Comparison of ENCODE assay signal across 18 cellular contexts in the genomic region with DNA sequence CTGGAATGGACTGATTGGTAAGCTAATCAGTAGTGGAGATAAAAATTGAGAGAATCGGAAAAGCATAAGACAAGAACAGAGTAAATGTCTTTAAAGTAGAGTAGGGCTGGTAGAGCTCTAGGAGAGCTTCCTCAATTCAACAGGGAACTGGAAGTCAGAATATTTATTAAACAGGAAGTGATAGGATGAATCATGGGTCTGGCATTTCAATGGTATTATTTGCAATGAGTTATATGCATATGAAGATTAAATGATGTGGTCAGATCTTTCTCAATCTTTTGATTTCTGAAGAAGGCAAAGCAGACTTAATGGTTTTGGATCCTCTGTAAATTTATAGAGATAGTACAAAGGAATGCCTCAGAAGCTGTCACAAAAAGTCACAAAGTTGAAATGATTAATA.
DNase-seq lines count a peak whose midpoint lies in the region; ATAC-seq, FAIRE-seq and TF ChIP-seq lines count a peak whose summit lies in the region.
"Had no signal": no experiment of that assay in that cellular context is flagged by ENCODE, and none has a peak within 500 bp of the region (broad histone marks: within the 10 kb centered on the region; RNA-seq: fewer than 3 reads in every experiment).

No MANE protein-coding gene starts in this region.

- H4K20me1 ChIP-seq in keratinocyte (ENCODE audit: control insufficient read depth, extremely low read depth, insufficient read depth, low read length), result no peaks in the 10 kb centered on the region

- H3K4me1 ChIP-seq in keratinocyte (ENCODE audit: control insufficient read depth, extremely low read depth, insufficient read depth, low read length) (peaks cover 3% of the 10 kb centered on the region), mucosa of descending colon (ENCODE audit: low read depth) (no peaks in the 10 kb centered on the region)
- H3K4me1 ChIP-seq: left lung, prostate gland, vagina had no signal

- DNase-seq in EH (ENCODE audit: low read depth) (peak; percentile 21), MV-4-11 (lab: John Stamatoyannopoulos, UW) (peak; percentile 90), amniotic epithelial cell (ENCODE audit: low read depth) (peak; percentile 82), keratinocyte (ENCODE audit: low read depth, low spot score) (no peak), mucosa of descending colon (no peak), D721Med (ENCODE audit: insufficient read length, low spot score) (no peak), DMS79 treated with DMSO at 0.1 percent for 48 hours (lab: John Stamatoyannopoulos, UW) (no peak)
- DNase-seq: activated CD4-positive, alpha-beta memory T cell treated with anti-CD3 and anti-CD28 coated beads for 36 hours; erythroblast; left lung; NCI-H510A treated with DMSO at 0.1 percent for 48 hours; RPMI8226; stomach; T1000 had no signal

- H3K27ac ChIP-seq in keratinocyte (ENCODE audit: control insufficient read depth, insufficient read depth, low read length), result no peak overlapping the region
- H3K27ac ChIP-seq: left lung, prostate gland, stomach, vagina had no signal

- H3K27me3 ChIP-seq in keratinocyte (ENCODE audit: control insufficient read depth, extremely low read depth, insufficient read depth, low read length), result no peaks in the 10 kb centered on the region
- H3K27me3 ChIP-seq: left lung, stomach, vagina had no signal

- H3K36me3 ChIP-seq in keratinocyte (ENCODE audit: control insufficient read depth in 2 of 2, extremely low read depth in 1 of 2, insufficient read depth in 2 of 2, low read length in 2 of 2) (no peaks in the 10 kb centered on the region), mucosa of descending colon (ENCODE audit: low read depth) (no peaks in the 10 kb centered on the region)
- H3K36me3 ChIP-seq: left lung, prostate gland, stomach, vagina had no signal

- H3K4me2 ChIP-seq in keratinocyte (ENCODE audit: control insufficient read depth, extremely low read depth, insufficient read depth, low read depth, low read length), result no peak overlapping the region

- H2AFZ ChIP-seq in keratinocyte (ENCODE audit: control insufficient read depth, low read length), result peak overlapping the region; percentile 56

- no peaks in the 10 kb centered on the region for H3K79me2 ChIP-seq in keratinocyte (ENCODE audit: control insufficient read depth, insufficient read depth, low read length)

- FAIRE-seq in keratinocyte (lab: Jason Lieb, UNC) (no peak), D721Med (lab: Jason Lieb, UNC) (no peak)

- ATAC-seq in mucosa of descending colon (no peak), HG02610 (IDR thresholded peaks at IDR 0.05; ENCODE audit: unreplicated experiment) (no peak)
- ATAC-seq: HCT116, left lung had no signal

- dilution Hi-C loops in keratinocyte (cut with MboI; ENCODE audit: extremely low pct_ligation_motif_present, low sequenced_read_pairs), result no loop called here

- H3K9me3 ChIP-seq in keratinocyte (ENCODE audit: control insufficient read depth, low read depth, low read length) (no peaks in the 10 kb centered on the region), mucosa of descending colon (no peaks in the 10 kb centered on the region)
- H3K9me3 ChIP-seq: left lung, prostate gland, stomach, vagina had no signal

- intact Hi-C loops in mucosa of descending colon (cut with DNase I, micrococcal nuclease), result no loop called here

- no peaks in the 10 kb centered on the region for H3K9me1 ChIP-seq in keratinocyte (ENCODE audit: control insufficient read depth, extremely low read depth, insufficient read depth, low read length)

- H3K9ac ChIP-seq in keratinocyte (ENCODE audit: control insufficient read depth, extremely low read depth, insufficient read depth, low read length), result no peak overlapping the region

- no peak overlapping the region for H3K4me3 ChIP-seq in keratinocyte (ENCODE audit: control insufficient read depth in 2 of 3, extremely low read depth in 1 of 3, insufficient read depth in 2 of 3, low read depth in 1 of 3, low read length in 3 of 3)
- H3K4me3 ChIP-seq in mucosa of descending colon, result no peak overlapping the region
- H3K4me3 ChIP-seq: left lung, prostate gland, stomach, vagina had no signal

- TF ChIP-seq CTCF in keratinocyte (optimal IDR thresholded peaks at IDR 0.05 in 1 of 3, IDR thresholded peaks at IDR 0.05 in 1 of 3, conservative IDR thresholded peaks at IDR 0.05 in 1 of 3; ENCODE audit: extremely low read depth in 1 of 3, insufficient read depth in 2 of 3, low read length in 3 of 3) (no peak), mucosa of descending colon (IDR thresholded peaks at IDR 0.05) (no peak), D721Med (IDR thresholded peaks at IDR 0.05; ENCODE audit: insufficient read depth, missing control alignments) (no peak)

Comparison
In these comparisons a context has a peak if more than half of its experiments do, and no peak if none do; other contexts are left out.
1. DNase-seq: peak in EH (single experiment), MV-4-11 (single experiment) and amniotic epithelial cell (single experiment); none in keratinocyte (single experiment), mucosa of descending colon (0 of 3), D721Med (single experiment) and DMS79 treated with DMSO at 0.1 percent for 48 hours (single experiment).